ENCODE assay signal across 9 cellular contexts in the genomic region with DNA sequence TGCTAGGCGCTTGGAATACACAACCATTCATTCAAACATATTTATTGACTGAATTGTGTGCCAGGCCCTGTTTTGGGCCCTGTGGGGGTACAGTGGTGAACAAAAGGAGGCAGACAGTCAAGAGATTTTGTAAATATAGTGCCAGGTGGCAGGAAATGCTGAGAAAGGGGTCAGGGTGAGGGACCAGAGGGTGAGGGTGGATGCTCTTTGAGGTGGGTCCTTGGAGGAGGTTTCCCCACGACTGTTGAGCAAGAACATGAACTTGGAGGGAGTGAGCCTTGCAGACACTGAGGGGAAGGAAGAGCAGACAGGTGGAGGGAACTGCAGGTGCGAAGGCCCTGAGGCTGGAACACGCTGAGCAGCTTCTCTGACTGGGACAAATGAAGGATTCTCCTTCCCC. TPM values are rescaled to one million over a fixed set of nuclear protein-coding genes. Genes with fewer than 3 reads are reported as not detected.
A peak's percentile ranks its signal among the peaks of the same experiment; 100 is the strongest.
DNase-seq lines count a peak whose midpoint lies in the region; ATAC-seq and TF ChIP-seq lines count a peak whose summit lies in the region.
"Had no signal": no experiment of that assay in that cellular context is flagged by ENCODE, and none has a peak within 500 bp of the region (broad histone marks: within the 10 kb centered on the region; RNA-seq: fewer than 3 reads in every experiment).

No MANE protein-coding gene starts in this region.

- H3K27ac Mint-ChIP-seq in activated CD8-positive, alpha-beta memory T cell treated with anti-CD3 and anti-CD28 coated beads, Interleukin-2, amount 10 ng/mL, durations not matched to agents 7 days and 5 days: peak overlapping the region; percentile 85

- no peak for TF ChIP-seq POLR2A in erythroblast (IDR thresholded peaks at IDR 0.05; ENCODE audit: low read length)

- CTCF ChIA-PET in activated CD8-positive, alpha-beta memory T cell treated with anti-CD3 and anti-CD28 coated beads, Interleukin-2, amount 10 ng/mL, durations not matched to agents 7 days and 5 days (lab: Charles Lee): interaction anchor here (0.8 to 7.3 kb wide), 21 partner anchors 12 to 423 kb away, joined by 3 to 111 read pairs (median 23); partner anchors contain the start of genes HPCAL1 and ODC1
- CTCF ChIA-PET in RWPE1 (lab: Yijun Ruan, JAX): interaction anchor here (0.6 to 1.1 kb wide), 3 partner anchors 13 to 103 kb away, joined by 3 to 6 read pairs (median 5); no protein-coding TSS in a partner anchor

- no peak for DNase-seq in activated CD8-positive, alpha-beta memory T cell treated with anti-CD3 and anti-CD28 coated beads, Interleukin-2, amount 10 ng/mL, durations not matched to agents 7 days and 5 days
- no peak for DNase-seq in activated CD8-positive, alpha-beta memory T cell treated with anti-CD3 and anti-CD28 coated beads for 24 hours
- no peak for DNase-seq in RWPE1 (ENCODE audit: low spot score)
- DNase-seq in foreskin keratinocyte: no peak
- DNase-seq in glomerular visceral epithelial cell (ENCODE audit: extremely low spot score): no peak
- DNase-seq in erythroblast (lab: John Stamatoyannopoulos, UW): no peak
- DNase-seq in NCI-H526 (lab: John Stamatoyannopoulos, UW): no peak

- TF ChIP-seq CTCF in RWPE1 (conservative IDR thresholded peaks at IDR 0.05; ENCODE audit: low read depth) (no peak), foreskin keratinocyte (conservative IDR thresholded peaks at IDR 0.05) (no peak)

- H3K9ac ChIP-seq in subcutaneous abdominal adipose tissue (ENCODE audit: low read length in 5 of 5): no peak overlapping the region

- no peak overlapping the region for H3K4me3 Mint-ChIP-seq in activated CD8-positive, alpha-beta memory T cell treated with anti-CD3 and anti-CD28 coated beads, Interleukin-2, amount 10 ng/mL, durations not matched to agents 7 days and 5 days

- no peaks in the 10 kb centered on the region for H3K27me3 ChIP-seq in foreskin keratinocyte
- H3K27me3 ChIP-seq in subcutaneous abdominal adipose tissue (ENCODE audit: control insufficient read depth in 5 of 5, insufficient read depth in 4 of 5, low read length in 5 of 5): peaks cover 0 to 5% (median 0%) of the 10 kb centered on the region in 5 donors
- H3K27me3 ChIP-seq: MG63 had no signal

- no peak overlapping the region for H3K4me3 ChIP-seq in subcutaneous abdominal adipose tissue (ENCODE audit: low read depth in 1 of 5, low read length in 5 of 5)
- H3K4me3 ChIP-seq: MG63 had no signal

- H3K9me3 Mint-ChIP-seq in activated CD8-positive, alpha-beta memory T cell treated with anti-CD3 and anti-CD28 coated beads, Interleukin-2, amount 10 ng/mL, durations not matched to agents 7 days and 5 days (ENCODE audit: low read depth): no peaks in the 10 kb centered on the region

- H3K36me3 ChIP-seq in subcutaneous abdominal adipose tissue (ENCODE audit: control insufficient read depth in 5 of 5, insufficient read depth in 5 of 5, low read length in 5 of 5): peaks cover 0 to 6% (median 0%) of the 10 kb centered on the region in 5 donors

- POLR2A ChIA-PET in RWPE1 (lab: Yijun Ruan, JAX; ENCODE audit: low non-redundant PET): no interaction called here

- no peaks in the 10 kb centered on the region for H3K27me3 Mint-ChIP-seq in activated CD8-positive, alpha-beta memory T cell treated with anti-CD3 and anti-CD28 coated beads, Interleukin-2, amount 10 ng/mL, durations not matched to agents 7 days and 5 days

- H3K27ac ChIP-seq in RWPE1: peak overlapping the region; percentile 98
- peak overlapping the region; percentile 91 for H3K27ac ChIP-seq in foreskin keratinocyte
- peak overlapping the region; percentile 33 for H3K27ac ChIP-seq in subcutaneous abdominal adipose tissue (ENCODE audit: low read depth, low read length)

- H3K36me3 Mint-ChIP-seq in activated CD8-positive, alpha-beta memory T cell treated with anti-CD3 and anti-CD28 coated beads, Interleukin-2, amount 10 ng/mL, durations not matched to agents 7 days and 5 days: no peaks in the 10 kb centered on the region

- no peak for ATAC-seq in activated CD8-positive, alpha-beta memory T cell treated with anti-CD3 and anti-CD28 coated beads, Interleukin-2, amount 10 ng/mL, durations not matched to agents 7 days and 5 days
- ATAC-seq in foreskin keratinocyte: no peak

- peaks cover 30% of the 10 kb centered on the region for H3K4me1 Mint-ChIP-seq in activated CD8-positive, alpha-beta memory T cell treated with anti-CD3 and anti-CD28 coated beads, Interleukin-2, amount 10 ng/mL, durations not matched to agents 7 days and 5 days

- peaks cover 0 to 3% (median 0%) of the 10 kb centered on the region in 5 donors for H3K9me3 ChIP-seq in subcutaneous abdominal adipose tissue (ENCODE audit: control insufficient read depth in 5 of 5, low read length in 5 of 5)
- H3K9me3 ChIP-seq: MG63 had no signal

- H3K4me1 ChIP-seq in foreskin keratinocyte: peaks cover 47% of the 10 kb centered on the region
- H3K4me1 ChIP-seq in subcutaneous abdominal adipose tissue (ENCODE audit: control insufficient read depth in 5 of 5, insufficient read depth in 5 of 5, low read length in 5 of 5): peaks cover 14 to 79% (median 65%) of the 10 kb centered on the region in 5 donors

RNA-seq across cellular contexts. Expression of gene ODC1, which starts 40.7 kb away (rescaled TPM):
- 10 to 100 TPM; 64.8 to 80.3 TPM for total RNA-seq in activated CD8-positive, alpha-beta memory T cell treated with anti-CD3 and anti-CD28 coated beads, Interleukin-2, amount 10 ng/mL, durations not matched to agents 7 days and 5 days
- 207 and 211 TPM in 2 replicates for total RNA-seq in foreskin keratinocyte
- polyA plus RNA-seq in foreskin keratinocyte: 171 and 184 TPM in 2 replicates

Comparison
In these comparisons a context has a peak if more than half of its experiments do, and no peak if none do; other contexts are left out.
1. H3K27ac ChIP-seq: peak in every context shown above with its lines; median percentile 98 in RWPE1; 91 in foreskin keratinocyte; 33 in subcutaneous abdominal adipose tissue.